32 cellular contexts compared by ENCODE assay signal in genomic region chr10:5259132-5259951, GRCh38.
"Had no signal": no experiment of that assay in that cellular context is flagged by ENCODE, and none has a peak within 500 bp of the region (broad histone marks: within the 10 kb centered on the region; RNA-seq: fewer than 3 reads in every experiment).

No MANE protein-coding gene starts in this region.

- H3K27me3 Mint-ChIP-seq: natural killer cell treated with Interleukin-12 subunit alpha and Interleukin-12 subunit beta and Interleukin-15 and Interleukin-18, amount 100 ng/mL, for 72 hours; progenitor cell of endocrine pancreas; stimulated activated memory B cell treated with anti-CD40 and anti-IgM and Interleukin-4, amounts not matched to agents 10 μg/mL and 1 μg/mL and 100 μg/mL, for 72 hours had no signal

- H2AFZ ChIP-seq: parathyroid adenoma had no signal

- H3K4me2 ChIP-seq: smooth muscle cell had no signal

- H3K79me2 ChIP-seq: parathyroid adenoma had no signal

- ATAC-seq: naive thymus-derived CD8-positive, alpha-beta T cell; natural killer cell treated with Interleukin-12 subunit alpha and Interleukin-12 subunit beta and Interleukin-15 and Interleukin-18, amount 100 ng/mL, for 72 hours; psoas muscle; right cardiac atrium; sciatic nerve; stimulated activated memory B cell treated with anti-CD40 and anti-IgM and Interleukin-4, amounts not matched to agents 10 μg/mL and 1 μg/mL and 100 μg/mL, for 72 hours; stimulated activated naive CD8-positive, alpha-beta T cell treated with anti-CD3 and anti-CD28 coated beads, Interleukin-15, amount 100 ng/mL, for 72 hours; stimulated activated naive CD8-positive, alpha-beta T cell treated with anti-CD3 and anti-CD28 coated beads, Interleukin-15, Interleukin-2, amounts not matched to agents 100 U/mL and 50 U/mL, for 24 hours had no signal

- H3K27ac Mint-ChIP-seq: natural killer cell treated with Interleukin-12 subunit alpha and Interleukin-12 subunit beta and Interleukin-15 and Interleukin-18, amount 100 ng/mL, for 72 hours; nephron progenitor cell; progenitor cell of endocrine pancreas; stimulated activated memory B cell treated with anti-CD40 and anti-IgM and Interleukin-4, amounts not matched to agents 10 μg/mL and 1 μg/mL and 100 μg/mL, for 72 hours; stimulated activated naive CD8-positive, alpha-beta T cell treated with anti-CD3 and anti-CD28 coated beads, Interleukin-15, amount 100 ng/mL, for 72 hours had no signal

- H3K4me1 Mint-ChIP-seq: naive thymus-derived CD8-positive, alpha-beta T cell; nephron progenitor cell; neural crest cell; stimulated activated memory B cell treated with anti-CD40 and anti-IgM and Interleukin-4, amounts not matched to agents 10 μg/mL and 1 μg/mL and 100 μg/mL, for 72 hours; stimulated activated naive CD8-positive, alpha-beta T cell treated with anti-CD3 and anti-CD28 coated beads, Interleukin-15, amount 100 ng/mL, for 72 hours had no signal

- H3K27ac ChIP-seq: ovary, parathyroid adenoma, psoas muscle, skin epidermis, spleen, suprapubic skin, testis, tibial artery, transverse colon, upper lobe of left lung, vagina had no signal

- H3K27me3 ChIP-seq: ovary, spleen, suprapubic skin, testis, tibial artery, transverse colon, upper lobe of left lung, vagina had no signal

- H3K9ac ChIP-seq: parathyroid adenoma had no signal

- H3K4me3 Mint-ChIP-seq: naive thymus-derived CD8-positive, alpha-beta T cell; natural killer cell treated with Interleukin-12 subunit alpha and Interleukin-12 subunit beta and Interleukin-15 and Interleukin-18, amount 100 ng/mL, for 72 hours; nephron progenitor cell; neural crest cell; stimulated activated memory B cell treated with anti-CD40 and anti-IgM and Interleukin-4, amounts not matched to agents 10 μg/mL and 1 μg/mL and 100 μg/mL, for 72 hours; stimulated activated naive CD8-positive, alpha-beta T cell treated with anti-CD3 and anti-CD28 coated beads, Interleukin-15, amount 100 ng/mL, for 72 hours had no signal

- H3K9me3 Mint-ChIP-seq: natural killer cell treated with Interleukin-12 subunit alpha and Interleukin-12 subunit beta and Interleukin-15 and Interleukin-18, amount 100 ng/mL, for 72 hours had no signal

- FAIRE-seq: urothelium cell line had no signal

- H3K36me3 Mint-ChIP-seq: stimulated activated memory B cell treated with anti-CD40 and anti-IgM and Interleukin-4, amounts not matched to agents 10 μg/mL and 1 μg/mL and 100 μg/mL, for 72 hours had no signal

- DNase-seq: naive thymus-derived CD8-positive, alpha-beta T cell; nephron progenitor cell; occipital lobe; ovary; posterior cingulate gyrus; psoas muscle; right cardiac atrium; spleen; stimulated activated CD4-positive, alpha-beta T cell treated with anti-CD3 and anti-CD28 coated beads, Interleukin-12 subunit alpha, Interleukin-12 subunit beta, amount 100 ng/mL, for 4 hours; stimulated activated CD4-positive, alpha-beta T cell treated with anti-CD3 and anti-CD28 coated beads, Interleukin-1b, Interleukin-23, amount 100 ng/mL, for 48 hours; stimulated activated CD4-positive, alpha-beta T cell treated with anti-CD3 and anti-CD28 coated beads, Interleukin-4, amount 100 ng/mL, for 1 hour; stimulated activated CD4-positive, alpha-beta T cell treated with anti-CD3 and anti-CD28 coated beads, Interleukin-4, amount 100 ng/mL, for 4 hours; stimulated activated CD8-positive, alpha-beta memory T cell treated with anti-CD3 and anti-CD28 coated beads, Interleukin-4, amount 100 ng/mL, for 48 hours; stimulated activated naive CD4-positive, alpha-beta T cell; stimulated activated naive CD8-positive, alpha-beta T cell treated with anti-CD3 and anti-CD28 coated beads, Interleukin-15, amount 100 ng/mL, for 72 hours; stimulated activated naive CD8-positive, alpha-beta T cell treated with anti-CD3 and anti-CD28 coated beads, Interleukin-15, Interleukin-2, amounts not matched to agents 100 U/mL and 50 U/mL, for 24 hours; substantia nigra; testis; tibial artery; transverse colon; upper lobe of left lung had no signal

- H3K36me3 ChIP-seq: ovary, spleen, suprapubic skin, tibial artery, transverse colon, upper lobe of left lung, vagina had no signal

- H3K4me1 ChIP-seq: parathyroid adenoma, psoas muscle, spleen, suprapubic skin, testis, tibial artery, upper lobe of left lung, vagina had no signal

- H3K9me3 ChIP-seq: ovary, suprapubic skin, testis, vagina had no signal

- H3K4me3 ChIP-seq: ovary, psoas muscle, skin epidermis, smooth muscle cell, spleen, suprapubic skin, testis, tibial artery, transverse colon, upper lobe of left lung, vagina had no signal
